Comparison of ENCODE assay signal across 8 cellular contexts in the genomic region with DNA sequence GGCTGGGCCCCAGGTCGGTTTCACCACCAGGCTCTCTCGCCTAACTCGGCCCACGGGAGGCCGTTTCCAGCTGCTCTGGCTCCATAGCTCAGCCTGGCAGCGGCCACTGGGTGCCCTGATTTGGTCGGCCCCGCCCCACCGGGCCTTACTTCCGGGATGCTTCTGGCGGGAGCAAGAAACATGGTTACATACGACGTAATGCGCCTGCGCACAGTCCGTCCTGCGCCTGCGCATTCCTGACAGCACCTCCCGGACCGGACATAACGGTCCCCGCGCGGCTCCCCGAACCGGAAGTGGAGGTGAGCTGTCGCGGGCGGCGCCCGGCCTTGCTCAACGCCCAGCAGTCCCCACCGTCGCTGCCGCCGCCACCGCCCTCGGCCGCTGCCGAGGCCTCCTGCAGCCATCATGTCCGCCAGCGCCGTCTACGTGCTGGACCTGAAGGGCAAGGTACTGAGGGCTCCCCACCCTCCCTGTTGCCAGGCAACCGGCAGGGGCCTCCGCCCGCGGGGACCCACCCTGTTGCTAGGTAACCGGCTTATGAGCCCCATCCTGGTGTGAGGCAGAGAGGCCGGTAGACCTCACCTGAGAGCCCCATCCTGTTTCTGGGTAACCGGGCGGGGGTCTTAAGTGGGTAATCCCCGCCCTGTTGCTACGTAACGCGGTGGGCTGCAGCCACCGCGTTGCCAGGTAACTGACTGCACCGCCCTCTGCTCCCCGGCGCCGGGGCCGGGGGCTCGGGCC. TPM values are rescaled to one million over a fixed set of nuclear protein-coding genes. Genes with fewer than 3 reads are reported as not detected.
A peak's percentile ranks its signal among the peaks of the same experiment; 100 is the strongest.
DNase-seq lines count a peak whose midpoint lies in the region; ATAC-seq, FAIRE-seq and TF ChIP-seq lines count a peak whose summit lies in the region.

A gene (plus strand): TSS at position 290 of the 741 bp plus-strand sequence. CDS start 116 bp downstream, at position 406.

- H3K36me3 Mint-ChIP-seq in dendritic cell treated with granulocyte-macrophage colony-stimulating factor and Interleukin-4, amounts not matched to agents 40 ng/mL and 50 ng/mL, for 4 days (ENCODE audit: low read depth) = peaks cover 52% of the 10 kb centered on the region

- peak; percentile 87 for ATAC-seq in GM19351 (IDR thresholded peaks at IDR 0.05; ENCODE audit: unreplicated experiment)
- peak; percentile 89 for ATAC-seq in HG03521 (IDR thresholded peaks at IDR 0.05; ENCODE audit: unreplicated experiment)
- peak; percentile 84 for ATAC-seq in HepG2

- peaks cover 21 to 46% (median 31%) of the 10 kb centered on the region in 11 experiments; a peak in 21 of 22 replicates for H4K20me1 ChIP-seq in BLaER1 treated with 17β-estradiol and CSF1 and Interleukin-3, amounts not matched to agents 10 nM and 100 nM
- H4K20me1 ChIP-seq in HepG2 (ENCODE audit: insufficient read depth, low read length) = no peaks in the 10 kb centered on the region

- peak within 1 kb of the TSS; percentile 92 for H2AFZ ChIP-seq in HepG2 (ENCODE audit: low read length)

- peaks cover 29 to 52% (median 43%) of the 10 kb centered on the region in 11 experiments for H3K36me3 ChIP-seq in BLaER1 treated with 17β-estradiol and CSF1 and Interleukin-3, amounts not matched to agents 10 nM and 100 nM
- peaks cover 2 to 13% of the 10 kb centered on the region in 2 experiments; a peak in 2 of 5 replicates for H3K36me3 ChIP-seq in HepG2 (replicated peaks in 1 of 2; ENCODE audit: control insufficient read depth in 1 of 2, insufficient read depth in 2 of 2, low read length in 2 of 2)

- TF ChIP-seq POLR2A in HepG2 (IDR thresholded peaks at IDR 0.05; ENCODE audit: insufficient read depth in 1 of 2, low read depth in 2 of 2, low read length in 2 of 2) = peak; percentile 71

- POLR2A ChIA-PET in HepG2 (lab: Yijun Ruan, JAX) = interaction anchor here (0.5 to 4.5 kb wide), 6 partner anchors 10 to 988 kb away, joined by 3 to 44 read pairs (median 3); a partner anchor contains a TSS

- in situ Hi-C loops in HepG2 (cut with HindIII; ENCODE audit: extremely low pct_ligation_motif_present, low pct_unique_long_range_greater_than_20kb) = no loop called here

- H3K4me1 ChIP-seq in BLaER1 treated with 17β-estradiol and CSF1 and Interleukin-3, amounts not matched to agents 10 nM and 100 nM = peaks cover 23 to 39% (median 31%) of the 10 kb centered on the region in 10 experiments
- peaks cover 52% of the 10 kb centered on the region for H3K4me1 ChIP-seq in HepG2 (ENCODE audit: insufficient read depth, low read length)

- H3K27ac ChIP-seq in BLaER1 treated with 17β-estradiol and CSF1 and Interleukin-3, amounts not matched to agents 10 nM and 100 nM = peak within 1 kb of the TSS; percentile 72 to 91 (median 85)
- peak within 1 kb of the TSS; percentile 82 for H3K27ac ChIP-seq in HepG2 (ENCODE audit: extremely low read length, insufficient read depth, low read length)

- peak within 1 kb of the TSS; percentile 81 to 94 (median 88) for H3K9ac ChIP-seq in BLaER1 treated with 17β-estradiol and CSF1 and Interleukin-3, amounts not matched to agents 10 nM and 100 nM
- peak within 1 kb of the TSS; percentile 83 for H3K9ac ChIP-seq in HepG2 (ENCODE audit: insufficient read depth, low read depth, low read length)

- H3K4me2 ChIP-seq in BLaER1 treated with 17β-estradiol and CSF1 and Interleukin-3, amounts not matched to agents 10 nM and 100 nM = peak within 1 kb of the TSS; percentile 71 to 98 (median 89)
- peak within 1 kb of the TSS; percentile 98 for H3K4me2 ChIP-seq in HepG2 (ENCODE audit: low read depth, low read length)

- no peaks in the 10 kb centered on the region for H3K27me3 ChIP-seq in BLaER1 treated with 17β-estradiol and CSF1 and Interleukin-3, amounts not matched to agents 10 nM and 100 nM
- H3K27me3 ChIP-seq in HepG2 (ENCODE audit: control insufficient read depth in 1 of 2, insufficient read depth in 2 of 2, low read length in 2 of 2) = no peaks in the 10 kb centered on the region; a peak in 1 of 5 replicates

- H3K4me3 Mint-ChIP-seq in dendritic cell treated with granulocyte-macrophage colony-stimulating factor and Interleukin-4, amounts not matched to agents 40 ng/mL and 50 ng/mL, for 4 days = peak within 1 kb of the TSS; percentile 77

- peak; percentile 40 for FAIRE-seq in HepG2 (lab: Jason Lieb, UNC)

- no peaks in the 10 kb centered on the region for H3K9me3 Mint-ChIP-seq in dendritic cell treated with granulocyte-macrophage colony-stimulating factor and Interleukin-4, amounts not matched to agents 40 ng/mL and 50 ng/mL, for 4 days

- peak within 1 kb of the TSS; percentile 80 for H3K27ac Mint-ChIP-seq in dendritic cell treated with granulocyte-macrophage colony-stimulating factor and Interleukin-4, amounts not matched to agents 40 ng/mL and 50 ng/mL, for 4 days

- peak within 1 kb of the TSS; percentile 75 to 100 (median 88) for H3K4me3 ChIP-seq in BLaER1 treated with 17β-estradiol and CSF1 and Interleukin-3, amounts not matched to agents 10 nM and 100 nM
- peak within 1 kb of the TSS; percentile 62 to 87 (median 80) for H3K4me3 ChIP-seq in HepG2 (replicated peaks in 1 of 3; ENCODE audit: insufficient read depth in 1 of 3, low read depth in 2 of 3, low read length in 3 of 3)

- intact Hi-C loops in dendritic cell treated with granulocyte-macrophage colony-stimulating factor and Interleukin-4, amounts not matched to agents 40 ng/mL and 50 ng/mL, for 4 days (cut with micrococcal nuclease) = no loop called here
- intact Hi-C loops in HepG2 (cut with micrococcal nuclease; ENCODE audit: unreplicated experiment) = loop anchor here (1.0 kb wide), 1 partner anchor 12 kb away; a partner anchor contains a TSS

- no peaks in the 10 kb centered on the region for H3K27me3 Mint-ChIP-seq in dendritic cell treated with granulocyte-macrophage colony-stimulating factor and Interleukin-4, amounts not matched to agents 40 ng/mL and 50 ng/mL, for 4 days

- peaks cover 23% of the 10 kb centered on the region for H3K79me2 ChIP-seq in HepG2 (ENCODE audit: insufficient read depth, low read length)

- no peak for TF ChIP-seq CTCF in HepG2 (CRISPR knock-in tag; IDR thresholded peaks at IDR 0.05)

- no peak; the same call in 1 of the 2 replicates for TF ChIP-seq RAD21 in HepG2 (CRISPR knock-in tag; IDR thresholded peaks at IDR 0.05)

- H3K4me1 Mint-ChIP-seq in dendritic cell treated with granulocyte-macrophage colony-stimulating factor and Interleukin-4, amounts not matched to agents 40 ng/mL and 50 ng/mL, for 4 days (ENCODE audit: low read depth) = peaks cover 34% of the 10 kb centered on the region

- WGBS in HepG2 (ENCODE audit: low lambda C conversion rate) = 0% methylated on average over 9 of the region's 64 CpGs

- TF ChIP-seq EP300 in HepG2 (IDR thresholded peaks at IDR 0.05; ENCODE audit: low read depth in 2 of 2, low read length in 2 of 2) (no peak), HepG2 (CRISPR knock-in tag; IDR thresholded peaks at IDR 0.05; ENCODE audit: borderline replicate concordance) (no peak)

- CTCF ChIA-PET in HepG2 (lab: Yijun Ruan, JAX; ENCODE audit: low intra/inter-chr PET ratio, low total read pairs) = no interaction called here

- DNase-seq in NCI-H748 (lab: John Stamatoyannopoulos, UW; ENCODE audit: unreplicated experiment) = peak; percentile 94
- peak; percentile 97 to 99 for DNase-seq in activated CD4-positive, alpha-beta T cell treated with anti-CD3 and anti-CD28 coated beads, Interleukin-2, amount 50 U/mL, for 24 hours (ENCODE audit: low read depth in 1 of 2, low spot score in 1 of 2)
- peak; percentile 95 for DNase-seq in HepG2 (ENCODE audit: low spot score)
- peak; percentile 99 for DNase-seq in stimulated activated CD4-positive, alpha-beta T cell treated with anti-CD3 and anti-CD28 coated beads, Interleukin-4, amount 100 ng/mL, for 1 hour

- no peaks in the 10 kb centered on the region for H3K9me3 ChIP-seq in BLaER1 treated with 17β-estradiol and CSF1 and Interleukin-3, amounts not matched to agents 10 nM and 100 nM (replicated peaks in 1 of 11)
- no peaks in the 10 kb centered on the region for H3K9me3 ChIP-seq in HepG2 (ENCODE audit: low read length)

- BruUV-seq in HepG2 (replicated peaks; lab: Mats Ljungman, UMichigan) = no TSS peak

TF ChIP-seq in HepG2, 621 proteins besides CTCF, POLR2A, EP300 and RAD21 (continues in another document):
- TF ChIP-seq ZMYM2 (CRISPR knock-in tag; IDR thresholded peaks at IDR 0.05) = no peak

RNA-seq across cellular contexts. Expression of the gene that starts here (rescaled TPM):
- total RNA-seq in HepG2 (2016; rRNA removed; fragmentation: Illumina TruSeq; extraction: Trizol) = 43.6 and 46.1 TPM in 2 replicates
- 20.4 and 22.9 TPM in 2 replicates for total RNA-seq in HepG2 (2016; cell fraction: cytosol; rRNA removed; fragmentation: Illumina TruSeq; extraction: Trizol; ENCODE audit: low read depth)
- total RNA-seq in HepG2 (2016; cell fraction: insoluble cytoplasmic fraction; rRNA removed; fragmentation: Illumina TruSeq; extraction: Trizol) = 36.0 and 47.3 TPM in 2 replicates
- total RNA-seq in HepG2 (2016; cell fraction: membrane; rRNA removed; fragmentation: Illumina TruSeq; extraction: Trizol) = 32.8 and 39.0 TPM in 2 replicates
- 27.4 and 32.2 TPM in 2 replicates for total RNA-seq in HepG2 (2016; cell fraction: nucleus; rRNA removed; fragmentation: Illumina TruSeq; extraction: Trizol)
- 34.4 and 38.8 TPM in 2 replicates for polyA plus RNA-seq in HepG2 (2011; rRNA removed)
- polyA plus RNA-seq in HepG2 (2011; cell fraction: cytosol; rRNA removed) = 36.4 and 38.2 TPM in 2 replicates
- polyA plus RNA-seq in HepG2 (2011; cell fraction: nucleus; rRNA removed) = 46.2 and 50.3 TPM in 2 replicates
- 32.0 and 35.2 TPM in 2 replicates for polyA plus RNA-seq in HepG2 (2012)
- polyA plus RNA-seq in HepG2 (2016; cell fraction: cytosol; fragmentation: Illumina TruSeq; extraction: Trizol; ENCODE audit: low read depth) = 20.3 and 21.8 TPM in 2 replicates
- polyA plus RNA-seq in HepG2 (2016; cell fraction: insoluble cytoplasmic fraction; fragmentation: Illumina TruSeq; extraction: Trizol; ENCODE audit: low read depth) = 46.9 and 60.8 TPM in 2 replicates
- 31.7 and 32.5 TPM in 2 replicates for polyA plus RNA-seq in HepG2 (2016; cell fraction: membrane; fragmentation: Illumina TruSeq; extraction: Trizol; ENCODE audit: low read depth)
- polyA plus RNA-seq in HepG2 (2016; cell fraction: nucleus; fragmentation: Illumina TruSeq; extraction: Trizol; ENCODE audit: insufficient read depth, low read depth) = 54.4 and 56.8 TPM in 2 replicates
- 46.7 and 67.4 TPM in 2 replicates for polyA minus RNA-seq in HepG2 (2011; rRNA and poly(A)+ RNA removed; ENCODE audit: low replicate concordance)
- polyA minus RNA-seq in HepG2 (2011; cell fraction: cytosol; rRNA and poly(A)+ RNA removed) = 39.7 and 43.0 TPM in 2 replicates
- 20.2 and 35.7 TPM in 2 replicates for polyA minus RNA-seq in HepG2 (2011; cell fraction: nucleus; rRNA and poly(A)+ RNA removed)

Comparison
In these comparisons a context has a peak if more than half of its experiments do, and no peak if none do; other contexts are left out.
1. Peak in every context shown above with its lines: DNase-seq, ATAC-seq, H3K4me3 ChIP-seq and H3K27ac ChIP-seq.